Comparison of ENCODE assay signal across 1 cellular context in the genomic region with DNA sequence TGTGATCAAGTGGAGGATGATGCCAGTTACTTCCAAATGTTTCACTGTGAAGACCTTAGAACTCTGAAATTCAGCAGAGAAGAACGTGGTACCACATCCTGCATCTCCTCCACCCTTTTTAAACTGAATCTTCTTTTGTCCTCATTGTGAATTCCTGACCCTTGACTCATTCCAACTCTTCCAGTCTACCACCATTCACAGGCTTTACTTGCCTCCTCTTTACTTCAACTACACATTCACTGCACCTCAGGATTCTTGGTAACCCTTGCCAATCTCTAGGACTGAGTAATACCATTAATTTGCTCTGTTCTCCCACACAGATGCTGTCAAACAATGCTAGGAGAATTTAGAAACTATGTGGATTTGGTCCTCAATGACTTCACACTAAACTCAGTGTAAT.
TF ChIP-seq lines count a peak whose summit lies in the region.

No MANE protein-coding gene starts in this region.

TF ChIP-seq in GM23338, 12 proteins besides CTCF, POLR2A, EP300 and RAD21 (continued from another document):
- TF ChIP-seq, protein P1, sequence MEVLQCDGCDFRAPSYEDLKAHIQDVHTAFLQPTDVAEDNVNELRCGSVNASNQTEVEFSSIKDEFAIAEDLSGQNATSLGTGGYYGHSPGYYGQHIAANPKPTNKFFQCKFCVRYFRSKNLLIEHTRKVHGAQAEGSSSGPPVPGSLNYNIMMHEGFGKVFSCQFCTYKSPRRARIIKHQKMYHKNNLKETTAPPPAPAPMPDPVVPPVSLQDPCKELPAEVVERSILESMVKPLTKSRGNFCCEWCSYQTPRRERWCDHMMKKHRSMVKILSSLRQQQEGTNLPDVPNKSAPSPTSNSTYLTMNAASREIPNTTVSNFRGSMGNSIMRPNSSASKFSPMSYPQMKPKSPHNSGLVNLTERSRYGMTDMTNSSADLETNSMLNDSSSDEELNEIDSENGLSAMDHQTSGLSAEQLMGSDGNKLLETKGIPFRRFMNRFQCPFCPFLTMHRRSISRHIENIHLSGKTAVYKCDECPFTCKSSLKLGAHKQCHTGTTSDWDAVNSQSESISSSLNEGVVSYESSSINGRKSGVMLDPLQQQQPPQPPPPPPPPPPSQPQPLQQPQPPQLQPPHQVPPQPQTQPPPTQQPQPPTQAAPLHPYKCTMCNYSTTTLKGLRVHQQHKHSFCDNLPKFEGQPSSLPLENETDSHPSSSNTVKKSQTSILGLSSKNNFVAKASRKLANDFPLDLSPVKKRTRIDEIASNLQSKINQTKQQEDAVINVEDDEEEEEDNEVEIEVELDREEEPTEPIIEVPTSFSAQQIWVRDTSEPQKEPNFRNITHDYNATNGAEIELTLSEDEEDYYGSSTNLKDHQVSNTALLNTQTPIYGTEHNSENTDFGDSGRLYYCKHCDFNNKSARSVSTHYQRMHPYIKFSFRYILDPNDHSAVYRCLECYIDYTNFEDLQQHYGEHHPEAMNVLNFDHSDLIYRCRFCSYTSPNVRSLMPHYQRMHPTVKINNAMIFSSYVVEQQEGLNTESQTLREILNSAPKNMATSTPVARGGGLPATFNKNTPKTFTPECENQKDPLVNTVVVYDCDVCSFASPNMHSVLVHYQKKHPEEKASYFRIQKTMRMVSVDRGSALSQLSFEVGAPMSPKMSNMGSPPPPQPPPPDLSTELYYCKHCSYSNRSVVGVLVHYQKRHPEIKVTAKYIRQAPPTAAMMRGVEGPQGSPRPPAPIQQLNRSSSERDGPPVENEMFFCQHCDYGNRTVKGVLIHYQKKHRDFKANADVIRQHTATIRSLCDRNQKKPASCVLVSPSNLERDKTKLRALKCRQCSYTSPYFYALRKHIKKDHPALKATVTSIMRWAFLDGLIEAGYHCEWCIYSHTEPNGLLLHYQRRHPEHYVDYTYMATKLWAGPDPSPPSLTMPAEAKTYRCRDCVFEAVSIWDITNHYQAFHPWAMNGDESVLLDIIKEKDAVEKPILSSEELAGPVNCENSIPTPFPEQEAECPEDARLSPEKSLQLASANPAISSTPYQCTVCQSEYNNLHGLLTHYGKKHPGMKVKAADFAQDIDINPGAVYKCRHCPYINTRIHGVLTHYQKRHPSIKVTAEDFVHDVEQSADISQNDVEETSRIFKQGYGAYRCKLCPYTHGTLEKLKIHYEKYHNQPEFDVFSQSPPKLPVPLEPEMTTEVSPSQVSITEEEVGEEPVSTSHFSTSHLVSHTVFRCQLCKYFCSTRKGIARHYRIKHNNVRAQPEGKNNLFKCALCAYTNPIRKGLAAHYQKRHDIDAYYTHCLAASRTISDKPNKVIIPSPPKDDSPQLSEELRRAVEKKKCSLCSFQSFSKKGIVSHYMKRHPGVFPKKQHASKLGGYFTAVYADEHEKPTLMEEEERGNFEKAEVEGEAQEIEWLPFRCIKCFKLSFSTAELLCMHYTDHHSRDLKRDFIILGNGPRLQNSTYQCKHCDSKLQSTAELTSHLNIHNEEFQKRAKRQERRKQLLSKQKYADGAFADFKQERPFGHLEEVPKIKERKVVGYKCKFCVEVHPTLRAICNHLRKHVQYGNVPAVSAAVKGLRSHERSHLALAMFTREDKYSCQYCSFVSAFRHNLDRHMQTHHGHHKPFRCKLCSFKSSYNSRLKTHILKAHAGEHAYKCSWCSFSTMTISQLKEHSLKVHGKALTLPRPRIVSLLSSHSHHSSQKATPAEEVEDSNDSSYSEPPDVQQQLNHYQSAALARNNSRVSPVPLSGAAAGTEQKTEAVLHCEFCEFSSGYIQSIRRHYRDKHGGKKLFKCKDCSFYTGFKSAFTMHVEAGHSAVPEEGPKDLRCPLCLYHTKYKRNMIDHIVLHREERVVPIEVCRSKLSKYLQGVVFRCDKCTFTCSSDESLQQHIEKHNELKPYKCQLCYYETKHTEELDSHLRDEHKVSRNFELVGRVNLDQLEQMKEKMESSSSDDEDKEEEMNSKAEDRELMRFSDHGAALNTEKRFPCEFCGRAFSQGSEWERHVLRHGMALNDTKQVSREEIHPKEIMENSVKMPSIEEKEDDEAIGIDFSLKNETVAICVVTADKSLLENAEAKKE (CRISPR knock-in tag; IDR thresholded peaks at IDR 0.05): peak; percentile 92
TF ChIP-seq in GM23338: peak in this region for 1.
